ENCODE assay signal across 9 cellular contexts in the genomic region with DNA sequence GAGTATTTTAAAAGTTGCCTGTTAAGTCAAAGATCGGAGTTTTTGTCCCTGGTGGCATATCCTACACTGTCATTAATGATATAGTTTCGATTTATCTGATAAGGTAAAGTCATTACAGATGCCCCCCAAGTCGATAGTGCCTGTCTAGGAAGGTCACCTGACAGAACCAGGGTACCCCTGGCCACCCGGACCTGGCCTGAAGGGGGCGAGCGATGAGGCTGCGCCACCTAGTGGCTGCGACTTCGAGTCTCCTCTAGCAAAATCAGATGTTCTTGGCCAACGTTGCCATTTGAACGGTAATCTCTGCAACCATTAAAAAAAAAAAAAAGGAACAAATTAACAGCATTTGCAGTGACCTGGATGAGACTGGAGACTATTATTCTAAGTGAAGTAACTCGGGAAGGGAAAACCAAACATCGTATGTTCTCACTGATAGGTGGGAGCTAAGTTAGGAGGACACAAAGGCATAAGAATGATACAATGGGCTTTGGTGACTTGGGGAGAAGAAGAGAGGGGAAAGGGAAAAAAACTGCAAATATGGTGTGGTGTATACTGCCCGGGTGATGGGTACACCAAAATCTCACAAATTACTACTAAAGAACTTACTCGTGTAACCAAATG.
DNase-seq lines count a peak whose midpoint lies in the region; ATAC-seq and TF ChIP-seq lines count a peak whose summit lies in the region.
"Had no signal": no experiment of that assay in that cellular context is flagged by ENCODE, and none has a peak within 500 bp of the region (broad histone marks: within the 10 kb centered on the region; RNA-seq: fewer than 3 reads in every experiment).

No MANE protein-coding gene starts in this region.

- H3K4me1 Mint-ChIP-seq in activated T-cell treated with anti-CD3 and anti-CD28 coated beads, Interleukin-2, amount 50 U/mL, for 4 hours (ENCODE audit: low read depth), result no peaks in the 10 kb centered on the region

- no peak overlapping the region for H3K27ac ChIP-seq in hepatocyte
- H3K27ac ChIP-seq in smooth muscle cell (ENCODE audit: low read depth), result no peak overlapping the region

- no peak overlapping the region for H2AFZ ChIP-seq in hepatocyte
- no peak overlapping the region for H2AFZ ChIP-seq in smooth muscle cell (ENCODE audit: low read depth)

- H3K36me3 Mint-ChIP-seq in activated T-cell treated with anti-CD3 and anti-CD28 coated beads, Interleukin-2, amount 50 U/mL, for 4 hours (ENCODE audit: insufficient read depth), result no peaks in the 10 kb centered on the region

- H3K4me3 Mint-ChIP-seq in activated T-cell treated with anti-CD3 and anti-CD28 coated beads, Interleukin-2, amount 50 U/mL, for 4 hours, result no peak overlapping the region
- H3K4me3 Mint-ChIP-seq: dendritic cell treated with granulocyte-macrophage colony-stimulating factor and Interleukin-4, amounts not matched to agents 40 ng/mL and 50 ng/mL, for 4 days had no signal

- H3K9ac ChIP-seq in smooth muscle cell (ENCODE audit: low read depth), result no peak overlapping the region

- no peak for ATAC-seq in activated T-cell treated with anti-CD3 and anti-CD28 coated beads, Interleukin-2, amount 50 U/mL, for 4 hours
- ATAC-seq in HG02840 (IDR thresholded peaks at IDR 0.05; ENCODE audit: low FRiP score, unreplicated experiment), result peak; percentile 79

- H3K9me2 ChIP-seq in hepatocyte (replicated peaks; ENCODE audit: insufficient read depth), result no peaks in the 10 kb centered on the region

- DNase-seq in activated T-cell treated with anti-CD3 and anti-CD28 coated beads for 48 hours (ENCODE audit: low read depth), result peak; percentile 23
- DNase-seq in activated T-cell treated with anti-CD3 and anti-CD28 coated beads, Interleukin-2, amount 50 U/mL, for 4 hours, result no peak
- DNase-seq in NCI-H69 (lab: John Stamatoyannopoulos, UW), result peak; percentile 66
- peak; percentile 35 for DNase-seq in amniotic stem cell (lab: John Stamatoyannopoulos, UW)
- peak; percentile 78 for DNase-seq in hepatocyte (ENCODE audit: low spot score)
- DNase-seq in smooth muscle cell (lab: John Stamatoyannopoulos, UW; ENCODE audit: unreplicated experiment), result peak; percentile 5
- no peak for DNase-seq in cortex of kidney (lab: John Stamatoyannopoulos, UW)

- H3K4me1 ChIP-seq in hepatocyte (ENCODE audit: insufficient read depth) (no peaks in the 10 kb centered on the region), smooth muscle cell (ENCODE audit: low read depth) (no peaks in the 10 kb centered on the region)

- H3K79me2 ChIP-seq in hepatocyte, result no peaks in the 10 kb centered on the region
- no peaks in the 10 kb centered on the region for H3K79me2 ChIP-seq in smooth muscle cell (ENCODE audit: low read depth)

- peak; percentile 81 for TF ChIP-seq CTCF in hepatocyte (IDR thresholded peaks at IDR 0.05; ENCODE audit: poor library complexity)
- TF ChIP-seq CTCF in smooth muscle cell (IDR thresholded peaks at IDR 0.05; ENCODE audit: borderline replicate concordance, insufficient read depth, poor library complexity, severe bottlenecking), result peak; percentile 85

- H3K9me3 ChIP-seq in hepatocyte (ENCODE audit: low read depth) (no peaks in the 10 kb centered on the region), smooth muscle cell (replicated peaks; ENCODE audit: low read depth) (no peaks in the 10 kb centered on the region)

- H3K27me3 Mint-ChIP-seq in activated T-cell treated with anti-CD3 and anti-CD28 coated beads, Interleukin-2, amount 50 U/mL, for 4 hours (ENCODE audit: low read depth), result peaks cover 3% of the 10 kb centered on the region
- H3K27me3 Mint-ChIP-seq: dendritic cell treated with granulocyte-macrophage colony-stimulating factor and Interleukin-4, amounts not matched to agents 40 ng/mL and 50 ng/mL, for 4 days had no signal

- H3K4me3 ChIP-seq in hepatocyte (no peak overlapping the region), smooth muscle cell (no peak overlapping the region)

- no peaks in the 10 kb centered on the region for H3K9me3 Mint-ChIP-seq in activated T-cell treated with anti-CD3 and anti-CD28 coated beads, Interleukin-2, amount 50 U/mL, for 4 hours
- H3K9me3 Mint-ChIP-seq: dendritic cell treated with granulocyte-macrophage colony-stimulating factor and Interleukin-4, amounts not matched to agents 40 ng/mL and 50 ng/mL, for 4 days had no signal

- H3K27me3 ChIP-seq in hepatocyte (no peaks in the 10 kb centered on the region), smooth muscle cell (ENCODE audit: low read depth) (no peaks in the 10 kb centered on the region)

- H3K36me3 ChIP-seq in hepatocyte (replicated peaks; ENCODE audit: insufficient read depth, low read depth) (no peaks in the 10 kb centered on the region), smooth muscle cell (ENCODE audit: low read depth) (no peaks in the 10 kb centered on the region)

- no peak overlapping the region for H3K4me2 ChIP-seq in hepatocyte
- no peak overlapping the region for H3K4me2 ChIP-seq in smooth muscle cell

- WGBS in hepatocyte (ENCODE audit: low lambda C conversion rate, missing lambda C conversion rate), result 24% methylated on average over 15 of the region's 15 CpGs
- 22% methylated on average over 15 of the region's 15 CpGs for WGBS in smooth muscle cell (ENCODE audit: low lambda C conversion rate)

- H4K20me1 ChIP-seq in hepatocyte (ENCODE audit: insufficient read depth, poor library complexity, severe bottlenecking) (no peaks in the 10 kb centered on the region), smooth muscle cell (ENCODE audit: low read depth) (no peaks in the 10 kb centered on the region)

- no peaks in the 10 kb centered on the region for H3F3A ChIP-seq in smooth muscle cell (ENCODE audit: low read depth)

Comparison
In these comparisons a context has a peak if more than half of its experiments do, and no peak if none do; other contexts are left out.
1. DNase-seq: peak in activated T-cell treated with anti-CD3 and anti-CD28 coated beads for 48 hours (single experiment), NCI-H69 (single experiment), amniotic stem cell (single experiment), hepatocyte (single experiment) and smooth muscle cell (single experiment); none in activated T-cell treated with anti-CD3 and anti-CD28 coated beads, Interleukin-2, amount 50 U/mL, for 4 hours (single experiment) and cortex of kidney (single experiment).